In genomic region chr21:34928637-34929036, GRCh38 we compare ENCODE assay signal across 18 cellular contexts.
DNase-seq lines count a peak whose midpoint lies in the region; ATAC-seq, FAIRE-seq and TF ChIP-seq lines count a peak whose summit lies in the region.
"Had no signal": no experiment of that assay in that cellular context is flagged by ENCODE, and none has a peak within 500 bp of the region (broad histone marks: within the 10 kb centered on the region; RNA-seq: fewer than 3 reads in every experiment).

No MANE protein-coding gene starts in this region.

- TF ChIP-seq CTCF in fibroblast of villous mesenchyme (IDR thresholded peaks at IDR 0.05; ENCODE audit: insufficient read depth, low read depth, low read length): no peak

- H3K4me3 Mint-ChIP-seq in activated T-cell treated with anti-CD3 and anti-CD28 coated beads, Interleukin-2, amount 50 U/mL, for 72 hours: peak overlapping the region in 1 of 2 donors; percentile 32
- H3K4me3 Mint-ChIP-seq in activated T-helper 17 cell treated with anti-CD3 and anti-CD28 coated beads, Interleukin-2, amount 50 U/mL, for 72 hours: peak overlapping the region; percentile 41
- H3K4me3 Mint-ChIP-seq: CD14-positive monocyte; CD8-positive, alpha-beta T cell had no signal

- no peak overlapping the region for H3K4me3 ChIP-seq in fibroblast of villous mesenchyme (ENCODE audit: low read depth, low read length)
- H3K4me3 ChIP-seq: GM23248 had no signal

- H3K9me3 Mint-ChIP-seq in activated T-cell treated with anti-CD3 and anti-CD28 coated beads, Interleukin-2, amount 50 U/mL, for 72 hours: peaks cover 7 to 10% of the 10 kb centered on the region in 2 donors
- H3K9me3 Mint-ChIP-seq in activated T-helper 17 cell treated with anti-CD3 and anti-CD28 coated beads, Interleukin-2, amount 50 U/mL, for 72 hours: peaks cover 8% of the 10 kb centered on the region
- H3K9me3 Mint-ChIP-seq: CD8-positive, alpha-beta T cell had no signal

- no peaks in the 10 kb centered on the region for H3K27me3 Mint-ChIP-seq in activated T-cell treated with anti-CD3 and anti-CD28 coated beads, Interleukin-2, amount 50 U/mL, for 72 hours (ENCODE audit: low read depth)
- no peaks in the 10 kb centered on the region for H3K27me3 Mint-ChIP-seq in activated T-helper 17 cell treated with anti-CD3 and anti-CD28 coated beads, Interleukin-2, amount 50 U/mL, for 72 hours

- peak in 1 of 2 donors; percentile 33 for DNase-seq in activated T-cell treated with anti-CD3 and anti-CD28 coated beads, Interleukin-2, amount 50 U/mL, for 72 hours
- DNase-seq in activated T-cell treated with anti-CD3 and anti-CD28 coated beads for 4 hours (no peak), COLO829 (ENCODE audit: low spot score) (peak; percentile 63), fibroblast of villous mesenchyme (ENCODE audit: low read depth) (peak; percentile 72), cerebellar cortex (ENCODE audit: low spot score) (no peak), urothelium cell line (ENCODE audit: low spot score) (no peak)
- DNase-seq in stimulated activated CD4-positive, alpha-beta T cell treated with anti-CD3 and anti-CD28 coated beads, Interleukin-4, amount 100 ng/mL, for 1 hour: no peak
- DNase-seq: ACHN; Caco-2; CD8-positive, alpha-beta T cell; DND-41; GF-D8; GM23248 had no signal

- ATAC-seq in activated T-cell treated with anti-CD3 and anti-CD28 coated beads, Interleukin-2, amount 50 U/mL, for 72 hours (replicated peaks in 1 of 2): peak; percentile 74 to 77
- peak; percentile 67 for ATAC-seq in activated T-helper 17 cell treated with anti-CD3 and anti-CD28 coated beads, Interleukin-2, amount 50 U/mL, for 72 hours (replicated peaks)
- ATAC-seq: CD8-positive, alpha-beta T cell; HCT116 had no signal

- FAIRE-seq in urothelium cell line (lab: Jason Lieb, UNC): no peak
- FAIRE-seq: GM18507, H54 had no signal

- H3K4me1 Mint-ChIP-seq in activated T-cell treated with anti-CD3 and anti-CD28 coated beads, Interleukin-2, amount 50 U/mL, for 72 hours (ENCODE audit: low read depth): peaks cover 82% of the 10 kb centered on the region
- peaks cover 62% of the 10 kb centered on the region for H3K4me1 Mint-ChIP-seq in activated T-helper 17 cell treated with anti-CD3 and anti-CD28 coated beads, Interleukin-2, amount 50 U/mL, for 72 hours

- H3K36me3 Mint-ChIP-seq in activated T-cell treated with anti-CD3 and anti-CD28 coated beads, Interleukin-2, amount 50 U/mL, for 72 hours (ENCODE audit: insufficient read depth in 2 of 2): peaks cover 5 to 14% of the 10 kb centered on the region in 2 donors
- H3K36me3 Mint-ChIP-seq in activated T-helper 17 cell treated with anti-CD3 and anti-CD28 coated beads, Interleukin-2, amount 50 U/mL, for 72 hours (ENCODE audit: low read depth): peaks cover 16% of the 10 kb centered on the region

- H3K27ac Mint-ChIP-seq in activated T-cell treated with anti-CD3 and anti-CD28 coated beads, Interleukin-2, amount 50 U/mL, for 72 hours: peak overlapping the region; percentile 56
- peak overlapping the region; percentile 51 for H3K27ac Mint-ChIP-seq in activated T-helper 17 cell treated with anti-CD3 and anti-CD28 coated beads, Interleukin-2, amount 50 U/mL, for 72 hours
- H3K27ac Mint-ChIP-seq: CD8-positive, alpha-beta T cell had no signal

Comparison
In these comparisons a context has a peak if more than half of its experiments do, and no peak if none do; other contexts are left out.
1. DNase-seq: peak in COLO829 (single experiment) and fibroblast of villous mesenchyme (single experiment); none in activated T-cell treated with anti-CD3 and anti-CD28 coated beads for 4 hours (single experiment), cerebellar cortex (single experiment), stimulated activated CD4-positive, alpha-beta T cell treated with anti-CD3 and anti-CD28 coated beads, Interleukin-4, amount 100 ng/mL, for 1 hour (single experiment) and urothelium cell line (single experiment).